22 cellular contexts compared by ENCODE assay signal in the genomic region with DNA sequence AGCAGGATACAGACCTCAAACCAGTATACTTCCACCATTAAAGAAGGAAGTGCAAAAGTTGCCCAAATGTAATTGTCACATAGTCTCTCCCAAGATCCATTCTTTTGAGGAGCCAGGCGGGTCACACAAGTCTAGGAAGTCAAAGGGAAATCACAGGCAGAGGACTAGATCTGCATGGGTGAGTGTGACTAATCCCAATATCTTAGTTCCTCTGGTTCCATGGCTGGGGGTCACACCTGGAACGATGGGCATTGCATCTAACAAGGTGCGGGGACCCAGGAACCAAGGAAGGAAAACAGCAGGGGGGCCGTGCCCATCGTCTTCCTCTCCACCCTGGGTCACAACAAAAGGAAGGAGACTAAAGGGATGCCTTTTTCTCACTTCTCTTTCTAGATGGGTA.
"Had no signal": no experiment of that assay in that cellular context is flagged by ENCODE, and none has a peak within 500 bp of the region (broad histone marks: within the 10 kb centered on the region; RNA-seq: fewer than 3 reads in every experiment).

No MANE protein-coding gene starts in this region.

- H3K4me2 ChIP-seq: KMS-11 had no signal

- DNase-seq: NCI-H1048, NCI-H1092, NCI-H1092 treated with DMSO at 0.1 percent for 48 hours, NCI-H1417 treated with DMSO at 0.1 percent for 48 hours, NCI-H1436, NCI-H1436 treated with DMSO at 0.1 percent for 48 hours, NCI-H187, NCI-H187 treated with DMSO at 0.1 percent for 48 hours, NCI-H1930, NCI-H2029, NCI-H2029 treated with DMSO at 0.1 percent for 48 hours, NCI-H2081, NCI-H2081 treated with DMSO at 0.1 percent for 48 hours, NCI-H2107, NCI-H2171, NCI-H2171 treated with DMSO at 0.1 percent for 48 hours, NCI-H2227 treated with DMSO at 0.1 percent for 48 hours, NCI-H226, NCI-H345, NCI-H510A had no signal

- H3K9ac ChIP-seq: KMS-11 had no signal

- H3K27me3 ChIP-seq: MG63 had no signal

- H3K4me3 ChIP-seq: MG63 had no signal

- H3K36me3 ChIP-seq: MG63 had no signal

- H3K27ac ChIP-seq: KMS-11 had no signal

- H3K9me3 ChIP-seq: MG63 had no signal
